ENCODE assay signal across 17 cellular contexts in the genomic region with DNA sequence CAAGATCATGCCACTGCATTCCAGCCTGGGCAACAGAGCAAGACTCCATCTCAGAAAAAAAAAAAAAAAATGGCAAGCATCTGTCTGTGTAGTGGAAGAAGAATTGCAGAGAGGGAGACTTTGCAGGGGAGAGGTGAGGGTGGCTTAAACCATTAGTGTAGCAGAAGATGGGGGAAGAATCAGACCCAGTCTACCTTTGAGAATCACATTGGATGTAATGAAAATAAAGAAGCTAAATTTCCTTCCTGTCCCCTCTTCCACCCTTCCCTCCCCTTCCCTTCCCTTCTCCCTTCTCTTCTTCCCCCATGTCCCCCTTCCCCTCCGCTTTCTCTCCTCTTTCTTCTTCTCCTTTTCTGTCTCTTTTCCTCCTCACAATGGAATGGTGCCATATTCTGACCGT.
DNase-seq lines count a peak whose midpoint lies in the region; ATAC-seq, FAIRE-seq and TF ChIP-seq lines count a peak whose summit lies in the region.
"Had no signal": no experiment of that assay in that cellular context is flagged by ENCODE, and none has a peak within 500 bp of the region (broad histone marks: within the 10 kb centered on the region; RNA-seq: fewer than 3 reads in every experiment).

No MANE protein-coding gene starts in this region.

- no peak for DNase-seq in HepG2 (ENCODE audit: low spot score)
- no peak for DNase-seq in right lobe of liver
- no peak for DNase-seq in nephron progenitor cell
- no peak for DNase-seq in NCI-H146 treated with DMSO at 0.1 percent for 48 hours (lab: John Stamatoyannopoulos, UW; ENCODE audit: unreplicated experiment)
- DNase-seq: Calu3; CD4-positive, alpha-beta memory T cell; DMS79 treated with DMSO at 0.1 percent for 48 hours; GF-D8; GOT3; H7 had no signal

- CTCF ChIA-PET in HepG2 (lab: Yijun Ruan, JAX; ENCODE audit: low intra/inter-chr PET ratio, low total read pairs) = no interaction called here

- H3K9me3 Mint-ChIP-seq in nephron = no peaks in the 10 kb centered on the region
- no peaks in the 10 kb centered on the region for H3K9me3 Mint-ChIP-seq in nephron progenitor cell

- peak overlapping the region in 2 of 3 experiments; percentile 25 to 26 for H3K27ac Mint-ChIP-seq in nephron
- H3K27ac Mint-ChIP-seq in nephron progenitor cell = no peak overlapping the region

- H3K4me3 ChIP-seq in HepG2 (replicated peaks in 1 of 3; ENCODE audit: insufficient read depth in 1 of 3, low read depth in 2 of 3, low read length in 3 of 3) (no peak overlapping the region), right lobe of liver (no peak overlapping the region), stomach smooth muscle (ENCODE audit: low read length in 2 of 2) (no peak overlapping the region)
- H3K4me3 ChIP-seq: BLaER1 had no signal

- TF ChIP-seq CTCF in HepG2 (CRISPR knock-in tag; IDR thresholded peaks at IDR 0.05) (no peak), right lobe of liver (IDR thresholded peaks at IDR 0.05) (no peak), nephron (IDR thresholded peaks at IDR 0.05; ENCODE audit: unreplicated experiment in 3 of 3) (no peak), nephron progenitor cell (IDR thresholded peaks at IDR 0.05) (no peak)

- no peaks in the 10 kb centered on the region for H3K4me1 ChIP-seq in HepG2 (ENCODE audit: insufficient read depth, low read length)
- peaks cover 0 to 15% (median 0%) of the 10 kb centered on the region in 4 donors for H3K4me1 ChIP-seq in right lobe of liver
- H3K4me1 ChIP-seq in stomach smooth muscle (ENCODE audit: control insufficient read depth, insufficient read depth, low read length) = peaks cover 44% of the 10 kb centered on the region
- H3K4me1 ChIP-seq: BLaER1 had no signal

- no peak for FAIRE-seq in HepG2 (lab: Jason Lieb, UNC)

- no peaks in the 10 kb centered on the region for H3K79me2 ChIP-seq in HepG2 (ENCODE audit: insufficient read depth, low read length)

- no peak for TF ChIP-seq RAD21 in HepG2 (CRISPR knock-in tag; IDR thresholded peaks at IDR 0.05)

- no peak overlapping the region for H3K9ac ChIP-seq in HepG2 (ENCODE audit: insufficient read depth, low read depth, low read length)
- H3K9ac ChIP-seq in stomach smooth muscle (ENCODE audit: low read length in 2 of 2) = peak overlapping the region in 1 of 2 donors; percentile 46
- H3K9ac ChIP-seq: BLaER1 had no signal

- H3K9me3 ChIP-seq in HepG2 (ENCODE audit: low read length) (no peaks in the 10 kb centered on the region), right lobe of liver (no peaks in the 10 kb centered on the region), stomach smooth muscle (ENCODE audit: control insufficient read depth in 2 of 2, low read length in 2 of 2) (no peaks in the 10 kb centered on the region)
- H3K9me3 ChIP-seq: BLaER1 had no signal

- H3K4me2 ChIP-seq in HepG2 (ENCODE audit: low read depth, low read length) = no peak overlapping the region
- H3K4me2 ChIP-seq: BLaER1 had no signal

- no TSS peak for BruUV-seq in HepG2 (replicated peaks; lab: Mats Ljungman, UMichigan)

- H3K36me3 Mint-ChIP-seq in nephron (ENCODE audit: low read depth) = no peaks in the 10 kb centered on the region
- H3K36me3 Mint-ChIP-seq in nephron progenitor cell (ENCODE audit: low read depth) = no peaks in the 10 kb centered on the region
- H3K36me3 Mint-ChIP-seq: CD14-positive monocyte; CD4-positive, alpha-beta memory T cell had no signal

- peaks cover 12% of the 10 kb centered on the region for H3K27me3 Mint-ChIP-seq in nephron (ENCODE audit: low read depth)
- H3K27me3 Mint-ChIP-seq in nephron progenitor cell (ENCODE audit: low read depth, poor library complexity) = no peaks in the 10 kb centered on the region

- no peak for TF ChIP-seq POLR2A in HepG2 (IDR thresholded peaks at IDR 0.05; ENCODE audit: insufficient read depth in 1 of 2, low read depth in 2 of 2, low read length in 2 of 2)
- TF ChIP-seq POLR2A in right lobe of liver (IDR thresholded peaks at IDR 0.05) = no peak

- WGBS in HepG2 (ENCODE audit: low lambda C conversion rate) = 7% methylated on average over 2 of the region's 2 CpGs
- 75% methylated on average over 2 of the region's 2 CpGs for WGBS in right lobe of liver (ENCODE audit: insufficient coverage, low coverage, low lambda C conversion rate, missing lambda C conversion rate)

- no peaks in the 10 kb centered on the region for H3K36me3 ChIP-seq in HepG2 (replicated peaks in 1 of 2; ENCODE audit: control insufficient read depth in 1 of 2, insufficient read depth in 2 of 2, low read length in 2 of 2)
- H3K36me3 ChIP-seq in right lobe of liver = no peaks in the 10 kb centered on the region
- no peaks in the 10 kb centered on the region for H3K36me3 ChIP-seq in stomach smooth muscle (ENCODE audit: control insufficient read depth in 2 of 2, insufficient read depth in 2 of 2, low read length in 2 of 2)
- H3K36me3 ChIP-seq: BLaER1 had no signal

- H3K4me3 Mint-ChIP-seq in nephron (no peak overlapping the region), nephron progenitor cell (no peak overlapping the region)
- H3K4me3 Mint-ChIP-seq: CD14-positive monocyte; CD4-positive, alpha-beta memory T cell had no signal

- H4K20me1 ChIP-seq in HepG2 (ENCODE audit: insufficient read depth, low read length) = no peaks in the 10 kb centered on the region
- H4K20me1 ChIP-seq: BLaER1 had no signal

- POLR2A ChIA-PET in HepG2 (lab: Yijun Ruan, JAX) = no interaction called here

- intact Hi-C loops in HepG2 (cut with micrococcal nuclease; ENCODE audit: unreplicated experiment) (no loop called here), right lobe of liver (cut with DNase I) (no loop called here)

- H3K27me3 ChIP-seq in HepG2 (ENCODE audit: control insufficient read depth in 1 of 2, insufficient read depth in 2 of 2, low read length in 2 of 2) (peaks cover 1 to 4% of the 10 kb centered on the region in 2 experiments; a peak in 3 of 5 replicates), right lobe of liver (no peaks in the 10 kb centered on the region), stomach smooth muscle (ENCODE audit: control insufficient read depth in 1 of 2, insufficient read depth in 2 of 2, low read length in 2 of 2) (no peaks in the 10 kb centered on the region)
- H3K27me3 ChIP-seq: BLaER1 had no signal

- ATAC-seq in HepG2 (no peak), right lobe of liver (no peak), GM19395 (IDR thresholded peaks at IDR 0.05; ENCODE audit: unreplicated experiment) (no peak)
- ATAC-seq: HCT116 had no signal

- no peak overlapping the region for H2AFZ ChIP-seq in HepG2 (ENCODE audit: low read length)

- TF ChIP-seq EP300 in HepG2 (IDR thresholded peaks at IDR 0.05; ENCODE audit: low read depth in 2 of 2, low read length in 2 of 2) (no peak), HepG2 (CRISPR knock-in tag; IDR thresholded peaks at IDR 0.05; ENCODE audit: borderline replicate concordance) (no peak)

- H3K4me1 Mint-ChIP-seq in nephron (peaks cover 36% of the 10 kb centered on the region), nephron progenitor cell (peaks cover 21% of the 10 kb centered on the region)

- in situ Hi-C loops in HepG2 (cut with HindIII; ENCODE audit: extremely low pct_ligation_motif_present, low pct_unique_long_range_greater_than_20kb) = no loop called here

- no peak overlapping the region for H3K27ac ChIP-seq in HepG2 (ENCODE audit: extremely low read length, insufficient read depth, low read length)
- no peak overlapping the region for H3K27ac ChIP-seq in right lobe of liver
- H3K27ac ChIP-seq in stomach smooth muscle (ENCODE audit: low read length) = peak overlapping the region; percentile 97
- H3K27ac ChIP-seq: 22Rv1, BLaER1 had no signal

TF ChIP-seq in HepG2, 621 proteins besides CTCF, POLR2A, EP300 and RAD21:
- TF ChIP-seq, protein P1, sequence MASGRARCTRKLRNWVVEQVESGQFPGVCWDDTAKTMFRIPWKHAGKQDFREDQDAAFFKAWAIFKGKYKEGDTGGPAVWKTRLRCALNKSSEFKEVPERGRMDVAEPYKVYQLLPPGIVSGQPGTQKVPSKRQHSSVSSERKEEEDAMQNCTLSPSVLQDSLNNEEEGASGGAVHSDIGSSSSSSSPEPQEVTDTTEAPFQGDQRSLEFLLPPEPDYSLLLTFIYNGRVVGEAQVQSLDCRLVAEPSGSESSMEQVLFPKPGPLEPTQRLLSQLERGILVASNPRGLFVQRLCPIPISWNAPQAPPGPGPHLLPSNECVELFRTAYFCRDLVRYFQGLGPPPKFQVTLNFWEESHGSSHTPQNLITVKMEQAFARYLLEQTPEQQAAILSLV (CRISPR knock-in tag; IDR thresholded peaks at IDR 0.05; ENCODE audit: borderline replicate concordance) = no peak
- peak; percentile 67 for TF ChIP-seq HNRNPK (IDR thresholded peaks at IDR 0.05; ENCODE audit: low read depth, low read length, poor library complexity, severe bottlenecking)
